In the genomic region with DNA sequence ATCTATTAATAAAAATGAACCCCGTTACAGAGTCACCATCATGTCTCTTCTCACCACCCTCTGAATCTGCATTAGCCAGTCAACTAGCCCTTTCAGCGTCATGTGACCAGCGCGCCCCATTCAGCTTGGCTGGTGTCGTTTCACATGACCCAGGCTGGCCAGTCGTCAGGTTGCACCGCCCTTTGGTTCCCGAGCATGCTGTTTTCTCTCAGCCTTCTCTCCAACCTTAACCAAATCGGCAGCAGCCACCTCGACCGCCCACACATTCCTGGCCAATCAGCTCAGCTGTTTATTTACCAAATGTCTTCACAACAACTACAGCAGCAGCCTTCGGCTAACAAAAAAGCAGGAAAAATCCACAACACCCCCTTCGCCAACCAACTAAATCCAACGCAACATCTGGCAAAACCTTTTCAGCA, we compare ENCODE assay signal across 8 cellular contexts. TPM values are rescaled to one million over a fixed set of nuclear protein-coding genes. Genes with fewer than 3 reads are reported as not detected.
DNase-seq lines count a peak whose midpoint lies in the region; ATAC-seq and TF ChIP-seq lines count a peak whose summit lies in the region.

No MANE protein-coding gene starts in this region.

- H3K4me2 ChIP-seq in mammary epithelial cell (ENCODE audit: insufficient read depth, low read depth, low read length): peak overlapping the region; percentile 95

- peaks cover 76% of the 10 kb centered on the region for H4K20me1 ChIP-seq in mammary epithelial cell (ENCODE audit: insufficient read depth, low read length)

- H2AFZ ChIP-seq in mammary epithelial cell (ENCODE audit: low read depth, low read length): no peak overlapping the region

- CTCF ChIA-PET in mammary epithelial cell (lab: Charles Lee; ENCODE audit: low non-redundant PET): no interaction called here

- in situ Hi-C loops in mammary epithelial cell (cut with MboI; ENCODE audit: low sequenced_read_pairs in 2 of 2): loop anchor here (10.0 kb wide), 1 partner anchor 55 kb away; the partner anchor contains the start of gene STK38 (in 2 of the 2)

- WGBS in mammary epithelial cell (ENCODE audit: low coverage, missing lambda C conversion rate): 45% methylated on average over 13 of the region's 14 CpGs

- peaks cover 98% of the 10 kb centered on the region for H3K36me3 ChIP-seq in WERI-Rb-1
- peaks cover 64% of the 10 kb centered on the region for H3K36me3 ChIP-seq in mammary epithelial cell (ENCODE audit: insufficient read depth, low read length)
- peaks cover 84% of the 10 kb centered on the region for H3K36me3 ChIP-seq in lower lobe of right lung

- peak; percentile 26 to 28 for ATAC-seq in lower lobe of right lung
- no peak for ATAC-seq in HG03342 (IDR thresholded peaks at IDR 0.05; ENCODE audit: unreplicated experiment)
- ATAC-seq in HG03378 (IDR thresholded peaks at IDR 0.05; ENCODE audit: unreplicated experiment): no peak

- intact Hi-C loops in mammary epithelial cell (cut with micrococcal nuclease): no loop called here
- intact Hi-C loops in lower lobe of right lung (cut with DNase I): no loop called here

- dilution Hi-C loops in mammary epithelial cell (cut with HindIII; ENCODE audit: low sequenced_read_pairs): loop anchor here (5.0 kb wide), 1 partner anchor 83 kb away; no protein-coding TSS in a partner anchor

- TF ChIP-seq CTCF in WERI-Rb-1 (IDR thresholded peaks at IDR 0.05; ENCODE audit: low read depth, low read length): no peak
- TF ChIP-seq CTCF in mammary epithelial cell (conservative IDR thresholded peaks at IDR 0.05 in 1 of 2, IDR thresholded peaks at IDR 0.05 in 1 of 2; ENCODE audit: extremely low read depth in 1 of 2, insufficient read depth in 1 of 2, low read depth in 1 of 2, low read length in 2 of 2): no peak
- TF ChIP-seq CTCF in lower lobe of right lung (IDR thresholded peaks at IDR 0.05): no peak

- H3K27ac ChIP-seq in WERI-Rb-1: no peak overlapping the region
- peak overlapping the region; percentile 26 for H3K27ac ChIP-seq in mammary epithelial cell (ENCODE audit: insufficient read depth, low read depth, low read length)
- H3K27ac ChIP-seq in lower lobe of right lung: no peak overlapping the region

- H3K27me3 ChIP-seq in WERI-Rb-1 (ENCODE audit: insufficient read depth, low read depth, severe bottlenecking) (no peaks in the 10 kb centered on the region), mammary epithelial cell (ENCODE audit: insufficient read depth, low read length) (no peaks in the 10 kb centered on the region), lower lobe of right lung (ENCODE audit: low read depth) (no peaks in the 10 kb centered on the region)

- peaks cover 100% of the 10 kb centered on the region for H3K79me2 ChIP-seq in mammary epithelial cell (ENCODE audit: insufficient read depth, low read length)

- no peaks in the 10 kb centered on the region for H3K9me3 ChIP-seq in WERI-Rb-1 (ENCODE audit: severe bottlenecking)
- H3K9me3 ChIP-seq in mammary epithelial cell (replicated peaks; ENCODE audit: insufficient read depth, low read length): no peaks in the 10 kb centered on the region
- H3K9me3 ChIP-seq in lower lobe of right lung: no peaks in the 10 kb centered on the region

- H3K4me3 ChIP-seq in WERI-Rb-1 (ENCODE audit: low read depth, low read length) (no peak overlapping the region), mammary epithelial cell (replicated peaks in 1 of 3; ENCODE audit: insufficient read depth in 1 of 3, low read depth in 2 of 3, low read length in 3 of 3) (peak overlapping the region; percentile 6 to 92 (median 9)), lower lobe of right lung (peak overlapping the region; percentile 82)

- no TSS peak for BruUV-seq in mammary epithelial cell (replicated peaks; lab: Mats Ljungman, UMichigan)

- DNase-seq in EL: peak; percentile 56
- DNase-seq in WERI-Rb-1: peak; percentile 38
- DNase-seq in mammary epithelial cell: peak; percentile 51
- DNase-seq in lower lobe of right lung: peak; percentile 56
- peak; percentile 80 for DNase-seq in stimulated activated CD8-positive, alpha-beta memory T cell treated with anti-CD3 and anti-CD28 coated beads, Interleukin-4, amount 100 ng/mL, for 48 hours
- DNase-seq in NCI-H345 treated with DMSO at 0.1 percent for 48 hours (lab: John Stamatoyannopoulos, UW; ENCODE audit: unreplicated experiment): no peak

- H3K4me1 ChIP-seq in mammary epithelial cell (ENCODE audit: insufficient read depth, low read length): peaks cover 50% of the 10 kb centered on the region
- peaks cover 83% of the 10 kb centered on the region for H3K4me1 ChIP-seq in lower lobe of right lung

- no peak overlapping the region for H3K9ac ChIP-seq in mammary epithelial cell (ENCODE audit: insufficient read depth, low read length)

RNA-seq across cellular contexts. Expression of gene SRSF3, which starts 5.6 kb away (rescaled TPM):
- 100 to 1,000 TPM; 167 to 323 TPM for total RNA-seq in mammary epithelial cell
- 394 TPM for polyA plus RNA-seq in mammary epithelial cell
- 185 TPM for polyA minus RNA-seq in mammary epithelial cell
- 180 TPM for total RNA-seq in lower lobe of right lung

RNA-seq across cellular contexts. Expression of gene STK38, which starts 52.5 kb away (rescaled TPM):
- total RNA-seq in mammary epithelial cell (10 to 100 TPM; 23.2 to 29.0 TPM), lower lobe of right lung (35.0 TPM)
- polyA plus RNA-seq in mammary epithelial cell: 13.1 TPM
- polyA minus RNA-seq in mammary epithelial cell: 13.4 TPM

Comparison
In these comparisons a context has a peak if more than half of its experiments do, and no peak if none do; other contexts are left out.
1. ATAC-seq: peak in lower lobe of right lung (2 of 2); none in HG03342 (single experiment) and HG03378 (single experiment).